Comparison of ENCODE assay signal across 13 cellular contexts in genomic region chr9:21294904-21295538, GRCh38. TPM values are rescaled to one million over a fixed set of nuclear protein-coding genes. Genes with fewer than 3 reads are reported as not detected.
DNase-seq lines count a peak whose midpoint lies in the region; ATAC-seq and TF ChIP-seq lines count a peak whose summit lies in the region.
"Had no signal": no experiment of that assay in that cellular context is flagged by ENCODE, and none has a peak within 500 bp of the region (broad histone marks: within the 10 kb centered on the region; RNA-seq: fewer than 3 reads in every experiment).

No MANE protein-coding gene starts in this region.

- intact Hi-C loops in uterus (cut with DNase I; ENCODE audit: low total_unique reads) = no loop called here

- H3K4me1 Mint-ChIP-seq in T-helper 17 cell = peaks cover 8% of the 10 kb centered on the region
- H3K4me1 Mint-ChIP-seq: nephron progenitor cell had no signal

- H3K9me3 ChIP-seq in T-helper 17 cell (ENCODE audit: control insufficient read depth, low read length, poor library complexity, severe bottlenecking) (no peaks in the 10 kb centered on the region), uterus (no peaks in the 10 kb centered on the region)
- H3K9me3 ChIP-seq: SJSA1, thoracic aorta had no signal

- H3K36me3 Mint-ChIP-seq in T-helper 17 cell (ENCODE audit: low read depth) = no peaks in the 10 kb centered on the region

- H3K4me1 ChIP-seq in uterus = no peaks in the 10 kb centered on the region
- H3K4me1 ChIP-seq: SJSA1 had no signal

- H3K4me3 Mint-ChIP-seq in T-helper 17 cell = no peak overlapping the region
- H3K4me3 Mint-ChIP-seq: nephron progenitor cell had no signal

- peaks cover 24% of the 10 kb centered on the region for H3K27me3 Mint-ChIP-seq in T-helper 17 cell

- H3K27ac ChIP-seq in uterus = no peak overlapping the region
- H3K27ac ChIP-seq: SJSA1, thoracic aorta had no signal

- peak; percentile 83 for ATAC-seq in GM18505 (IDR thresholded peaks at IDR 0.05; ENCODE audit: unreplicated experiment)
- peak; percentile 74 for ATAC-seq in GM21447 (IDR thresholded peaks at IDR 0.05; ENCODE audit: unreplicated experiment)
- ATAC-seq in HG03159 (IDR thresholded peaks at IDR 0.05; ENCODE audit: unreplicated experiment) = peak; percentile 65
- ATAC-seq in T-helper 17 cell = peak; percentile 16

- H3K27ac Mint-ChIP-seq in T-helper 17 cell = no peak overlapping the region
- H3K27ac Mint-ChIP-seq: CD8-positive, alpha-beta memory T cell had no signal

- no peak for TF ChIP-seq POLR2A in GM18505 (IDR thresholded peaks at IDR 0.05; ENCODE audit: borderline replicate concordance, extremely low read depth, insufficient read depth, insufficient read length)
- TF ChIP-seq POLR2A in uterus (IDR thresholded peaks at IDR 0.05) = no peak

- DNase-seq in T-helper 17 cell (no peak), T-helper 1 cell (no peak), nucleus accumbens (lab: John Stamatoyannopoulos, UW) (no peak), putamen (ENCODE audit: low spot score) (no peak), uterus (no peak)
- DNase-seq: CD8-positive, alpha-beta memory T cell; nephron progenitor cell; stimulated activated CD4-positive, alpha-beta T cell treated with anti-CD3 and anti-CD28 coated beads, Interleukin-2, amount 100 ng/mL, for 24 hours had no signal

- no peaks in the 10 kb centered on the region for H3K36me3 ChIP-seq in uterus
- H3K36me3 ChIP-seq: SJSA1, thoracic aorta had no signal

- H3K4me3 ChIP-seq in uterus = no peak overlapping the region
- H3K4me3 ChIP-seq: SJSA1, thoracic aorta had no signal

- H3K27me3 ChIP-seq in uterus = no peaks in the 10 kb centered on the region
- H3K27me3 ChIP-seq: SJSA1 had no signal

- TF ChIP-seq CTCF in uterus (IDR thresholded peaks at IDR 0.05) = no peak

RNA-seq across cellular contexts. Expression of gene IFNA5, which starts 10.1 kb away (rescaled TPM):
- not detected for total RNA-seq in T-helper 17 cell
- under 1 TPM in 1 of 4 donors, not detected in 3; 0.91 TPM for total RNA-seq in uterus
- total RNA-seq: CD8-positive, alpha-beta memory T cell; SJSA1 had no signal

RNA-seq across cellular contexts. Expression of gene KLHL9, which starts 40.2 kb away (rescaled TPM):
- total RNA-seq in T-helper 17 cell = 10 to 100 TPM; 13.7 to 16.2 TPM
- 10 to 100 TPM; 24.7 to 88.5 (median 29.9) TPM for total RNA-seq in uterus

RNA-seq across cellular contexts. Expression of gene IFNA14, which starts 55.2 kb away (rescaled TPM):
- not detected for total RNA-seq in T-helper 17 cell
- not detected for total RNA-seq in uterus
- total RNA-seq: CD8-positive, alpha-beta memory T cell; SJSA1; thoracic aorta had no signal

RNA-seq across cellular contexts. Expression of gene IFNA6, which starts 55.7 kb away (rescaled TPM):
- not detected for total RNA-seq in T-helper 17 cell
- not detected for total RNA-seq in uterus
- total RNA-seq: CD8-positive, alpha-beta memory T cell; SJSA1; thoracic aorta had no signal

Comparison
In these comparisons a context has a peak if more than half of its experiments do, and no peak if none do; other contexts are left out.
1. ATAC-seq: peak in every context shown above with its lines; median percentile 83 in GM18505; 74 in GM21447; 65 in HG03159; 16 in T-helper 17 cell.